ENCODE assay signal across 26 cellular contexts in genomic region chr11:23497040-23497439, GRCh38.
"Had no signal": no experiment of that assay in that cellular context is flagged by ENCODE, and none has a peak within 500 bp of the region (broad histone marks: within the 10 kb centered on the region; RNA-seq: fewer than 3 reads in every experiment).

No MANE protein-coding gene starts in this region.

- H3K4me2 ChIP-seq: hepatocyte had no signal

- H3K27me3 ChIP-seq: adrenal gland, body of pancreas, dorsolateral prefrontal cortex, gastrocnemius medialis, hepatocyte, neutrophil had no signal

- H3K4me1 ChIP-seq: adrenal gland, body of pancreas, gastrocnemius medialis, left ventricle myocardium inferior had no signal

- H3K27ac ChIP-seq: adrenal gland, body of pancreas, coronary artery, dorsolateral prefrontal cortex, gastrocnemius medialis, hepatocyte, left ventricle myocardium inferior, neutrophil, skin epidermis, thoracic aorta had no signal

- H3K79me2 ChIP-seq: hepatocyte had no signal

- H2AFZ ChIP-seq: hepatocyte had no signal

- H3K36me3 ChIP-seq: adrenal gland, gastrocnemius medialis, left ventricle myocardium inferior, neutrophil, thoracic aorta had no signal

- DNase-seq: activated CD4-positive, alpha-beta T cell treated with anti-CD3 and anti-CD28 coated beads for 4 hours; activated CD4-positive, alpha-beta T cell treated with anti-CD3 and anti-CD28 coated beads, Interleukin-2, amount 50 U/mL, for 4 hours; activated CD8-positive, alpha-beta memory T cell treated with anti-CD3 and anti-CD28 coated beads for 24 hours; activated effector memory CD4-positive, alpha-beta T cell treated with anti-CD3 and anti-CD28 coated beads, Interleukin-2, amount 50 U/mL, for 16 hours; activated naive CD4-positive, alpha-beta T cell treated with anti-CD3 and anti-CD28 coated beads for 36 hours; activated naive CD8-positive, alpha-beta T cell treated with anti-CD3 and anti-CD28 coated beads for 36 hours; adrenal gland; aorta; body of pancreas; cerebellar nuclear complex; dorsolateral prefrontal cortex; effector memory CD4-positive, alpha-beta T cell; erythroblast; gastrocnemius medialis; glutamatergic neuron; islet precursor cell; left ventricle myocardium inferior; stimulated activated CD4-positive, alpha-beta T cell treated with anti-CD3 and anti-CD28 coated beads, Interleukin-12 subunit alpha, Interleukin-12 subunit beta, amount 100 ng/mL, for 4 hours; stimulated activated CD4-positive, alpha-beta T cell treated with anti-CD3 and anti-CD28 coated beads, Interleukin-4, amount 100 ng/mL, for 1 hour; stimulated activated naive CD8-positive, alpha-beta T cell treated with anti-CD3 and anti-CD28 coated beads, Interleukin-15, Interleukin-2, amounts not matched to agents 100 U/mL and 50 U/mL, for 24 hours; trophoblast cell had no signal

- H3K9me3 ChIP-seq: adrenal gland, body of pancreas, gastrocnemius medialis, left ventricle myocardium inferior, neutrophil, thoracic aorta had no signal

- H3K4me3 ChIP-seq: adrenal gland, body of pancreas, coronary artery, dorsolateral prefrontal cortex, gastrocnemius medialis, hepatocyte, left ventricle myocardium inferior, skin epidermis, thoracic aorta had no signal
